16 cellular contexts compared by ENCODE assay signal in the genomic region with DNA sequence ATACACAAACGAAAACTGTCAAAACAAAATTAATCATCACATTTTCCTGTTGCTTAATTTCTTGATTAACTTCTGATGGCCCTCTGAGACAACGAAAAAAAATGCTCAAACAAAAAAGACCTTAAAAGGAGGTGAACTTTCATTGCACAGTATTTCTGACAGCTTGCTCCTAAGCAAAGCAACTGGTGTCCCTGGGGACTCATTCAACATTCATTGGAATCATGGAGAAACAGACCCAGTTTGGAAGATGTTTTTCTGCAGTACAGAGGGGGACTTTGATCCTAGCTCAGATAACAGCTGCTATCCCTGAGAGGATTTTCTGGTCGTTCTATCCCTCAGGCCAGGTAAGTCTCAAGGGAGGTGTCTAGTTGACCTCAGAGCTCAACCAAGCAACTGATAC.
"Had no signal": no experiment of that assay in that cellular context is flagged by ENCODE, and none has a peak within 500 bp of the region (broad histone marks: within the 10 kb centered on the region; RNA-seq: fewer than 3 reads in every experiment).

No MANE protein-coding gene starts in this region.

- H3K4me1 Mint-ChIP-seq: activated CD4-positive, alpha-beta T cell treated with anti-CD3 and anti-CD28 coated beads, Interleukin-2, amount 10 ng/mL, durations not matched to agents 7 days and 5 days; activated naive CD8-positive, alpha-beta T cell treated with anti-CD3 and anti-CD28 coated beads for 36 hours; stimulated activated effector memory CD8-positive, alpha-beta T cell treated with anti-CD3 and anti-CD28 coated beads, Interleukin-12 subunit alpha, Interleukin-12 subunit beta, amount 100 ng/mL, for 72 hours had no signal

- H3K4me3 ChIP-seq: body of pancreas, gastrocnemius medialis, heart left ventricle, lower lobe of right lung, ovary, thoracic aorta had no signal

- H3K9me3 Mint-ChIP-seq: activated CD4-positive, alpha-beta T cell treated with anti-CD3 and anti-CD28 coated beads, Interleukin-2, amount 10 ng/mL, durations not matched to agents 7 days and 5 days; activated naive CD8-positive, alpha-beta T cell treated with anti-CD3 and anti-CD28 coated beads for 36 hours; activated T-helper 1 cell treated with anti-CD3 and anti-CD28 coated beads, Interleukin-12 subunit alpha, Interleukin-12 subunit beta, Interleukin-2, Interleukin-4 antibody, amounts not matched to agents 30 ng/mL and 10 ng/mL and 1 ng/mL, durations not matched to agents 14 hours and 24 hours and 36 hours; mesothelial cell of epicardium; stimulated activated effector memory CD8-positive, alpha-beta T cell treated with anti-CD3 and anti-CD28 coated beads, Interleukin-12 subunit alpha, Interleukin-12 subunit beta, amount 100 ng/mL, for 72 hours had no signal

- H3K4me1 ChIP-seq: body of pancreas, gastrocnemius medialis, heart left ventricle, lower lobe of right lung had no signal

- H3K27me3 Mint-ChIP-seq: activated CD4-positive, alpha-beta T cell treated with anti-CD3 and anti-CD28 coated beads, Interleukin-2, amount 10 ng/mL, durations not matched to agents 7 days and 5 days; activated naive CD8-positive, alpha-beta T cell treated with anti-CD3 and anti-CD28 coated beads for 36 hours had no signal

- H3K36me3 ChIP-seq: gastrocnemius medialis, heart left ventricle, lower lobe of right lung, ovary, thoracic aorta had no signal

- H3K27me3 ChIP-seq: body of pancreas, gastrocnemius medialis, heart left ventricle, ovary had no signal

- DNase-seq: activated CD4-positive, alpha-beta T cell treated with anti-CD3 and anti-CD28 coated beads, Interleukin-2, amount 10 ng/mL, durations not matched to agents 7 days and 5 days; activated naive CD8-positive, alpha-beta T cell treated with anti-CD3 and anti-CD28 coated beads for 36 hours; amygdala; body of pancreas; caudate nucleus; erythroblast; gastrocnemius medialis; heart left ventricle; lower lobe of right lung; ovary; stimulated activated CD4-positive, alpha-beta T cell treated with anti-CD3 and anti-CD28 coated beads, Interleukin-12 subunit alpha, Interleukin-12 subunit beta, amount 100 ng/mL, for 4 hours; stimulated activated CD4-positive, alpha-beta T cell treated with anti-CD3 and anti-CD28 coated beads, Interleukin-2, amount 100 ng/mL, for 24 hours had no signal

- H3K4me3 Mint-ChIP-seq: activated CD4-positive, alpha-beta T cell treated with anti-CD3 and anti-CD28 coated beads, Interleukin-2, amount 10 ng/mL, durations not matched to agents 7 days and 5 days; activated naive CD8-positive, alpha-beta T cell treated with anti-CD3 and anti-CD28 coated beads for 36 hours; activated T-helper 1 cell treated with anti-CD3 and anti-CD28 coated beads, Interleukin-12 subunit alpha, Interleukin-12 subunit beta, Interleukin-2, Interleukin-4 antibody, amounts not matched to agents 30 ng/mL and 10 ng/mL and 1 ng/mL, durations not matched to agents 14 hours and 24 hours and 36 hours; mesothelial cell of epicardium; stimulated activated effector memory CD8-positive, alpha-beta T cell treated with anti-CD3 and anti-CD28 coated beads, Interleukin-12 subunit alpha, Interleukin-12 subunit beta, amount 100 ng/mL, for 72 hours had no signal

- H3K36me3 Mint-ChIP-seq: activated naive CD8-positive, alpha-beta T cell treated with anti-CD3 and anti-CD28 coated beads for 36 hours; mesothelial cell of epicardium; stimulated activated effector memory CD8-positive, alpha-beta T cell treated with anti-CD3 and anti-CD28 coated beads, Interleukin-12 subunit alpha, Interleukin-12 subunit beta, amount 100 ng/mL, for 72 hours had no signal

- H3K27ac ChIP-seq: body of pancreas, gastrocnemius medialis, heart left ventricle, lower lobe of right lung, ovary, thoracic aorta had no signal

- ATAC-seq: body of pancreas; gastrocnemius medialis; heart left ventricle; lower lobe of right lung; stimulated activated effector memory CD8-positive, alpha-beta T cell treated with anti-CD3 and anti-CD28 coated beads, Interleukin-12 subunit alpha, Interleukin-12 subunit beta, amount 100 ng/mL, for 72 hours had no signal

- H3K27ac Mint-ChIP-seq: activated CD4-positive, alpha-beta T cell treated with anti-CD3 and anti-CD28 coated beads, Interleukin-2, amount 10 ng/mL, durations not matched to agents 7 days and 5 days; activated naive CD8-positive, alpha-beta T cell treated with anti-CD3 and anti-CD28 coated beads for 36 hours; activated T-helper 1 cell treated with anti-CD3 and anti-CD28 coated beads, Interleukin-12 subunit alpha, Interleukin-12 subunit beta, Interleukin-2, Interleukin-4 antibody, amounts not matched to agents 30 ng/mL and 10 ng/mL and 1 ng/mL, durations not matched to agents 14 hours and 24 hours and 36 hours; mesothelial cell of epicardium; stimulated activated effector memory CD8-positive, alpha-beta T cell treated with anti-CD3 and anti-CD28 coated beads, Interleukin-12 subunit alpha, Interleukin-12 subunit beta, amount 100 ng/mL, for 72 hours had no signal
